ENCODE assay signal across 12 cellular contexts in the genomic region with DNA sequence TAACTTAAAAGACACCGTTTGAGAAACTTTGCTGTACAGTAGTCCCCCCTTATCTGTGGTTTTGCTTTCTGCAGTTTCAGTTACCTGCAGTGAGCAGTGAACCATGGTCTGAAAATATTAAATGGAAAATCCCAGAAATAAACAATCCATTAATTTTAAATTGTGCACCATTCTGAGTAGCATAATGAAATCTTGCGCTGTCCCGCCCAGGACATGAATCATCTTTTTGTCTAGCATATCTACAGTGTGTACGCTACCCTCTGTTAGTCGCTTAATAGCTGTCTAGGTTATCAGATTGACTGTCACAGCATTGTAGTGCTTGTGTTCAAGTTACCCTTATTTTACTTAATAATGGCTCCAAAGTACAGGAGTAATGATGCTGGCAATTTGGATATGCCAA. TPM values are rescaled to one million over a fixed set of nuclear protein-coding genes. Genes with fewer than 3 reads are reported as not detected.
A peak's percentile ranks its signal among the peaks of the same experiment; 100 is the strongest.
DNase-seq lines count a peak whose midpoint lies in the region; TF ChIP-seq lines count a peak whose summit lies in the region.
"Had no signal": no experiment of that assay in that cellular context is flagged by ENCODE, and none has a peak within 500 bp of the region (broad histone marks: within the 10 kb centered on the region; RNA-seq: fewer than 3 reads in every experiment).

No MANE protein-coding gene starts in this region.

- POLR2A ChIA-PET in activated CD4-positive, alpha-beta T cell treated with anti-CD3 and anti-CD28 coated beads, Interleukin-2, amount 10 ng/mL, durations not matched to agents 7 days and 5 days (lab: Charles Lee): no interaction called here

- intact Hi-C loops in prostate gland (cut with DNase I): no loop called here

- H3K4me2 ChIP-seq in hepatocyte: peak overlapping the region; percentile 25

- H3K4me3 Mint-ChIP-seq in activated CD4-positive, alpha-beta T cell treated with anti-CD3 and anti-CD28 coated beads, Interleukin-2, amount 10 ng/mL, durations not matched to agents 7 days and 5 days: peak overlapping the region; percentile 33

- CTCF ChIA-PET in activated CD4-positive, alpha-beta T cell treated with anti-CD3 and anti-CD28 coated beads, Interleukin-2, amount 10 ng/mL, durations not matched to agents 7 days and 5 days (lab: Charles Lee): interaction anchor here (0.5 to 2.4 kb wide), 7 partner anchors 9 to 50 kb away, joined by 3 to 17 read pairs (median 3); no protein-coding TSS in a partner anchor

- H3K9me3 ChIP-seq in hepatocyte (ENCODE audit: low read depth) (no peaks in the 10 kb centered on the region), prostate gland (no peaks in the 10 kb centered on the region)
- H3K9me3 ChIP-seq: colonic mucosa, MG63 had no signal

- no peaks in the 10 kb centered on the region for H3K9me3 Mint-ChIP-seq in activated CD4-positive, alpha-beta T cell treated with anti-CD3 and anti-CD28 coated beads, Interleukin-2, amount 10 ng/mL, durations not matched to agents 7 days and 5 days

- peaks cover 98% of the 10 kb centered on the region for H3K79me2 ChIP-seq in hepatocyte

- no peak for TF ChIP-seq POLR2A in prostate gland (IDR thresholded peaks at IDR 0.05)

- H3K4me1 ChIP-seq in hepatocyte (ENCODE audit: insufficient read depth): peaks cover 33% of the 10 kb centered on the region
- peaks cover 13% of the 10 kb centered on the region for H3K4me1 ChIP-seq in prostate gland (replicated peaks)

- TF ChIP-seq CTCF in hepatocyte (IDR thresholded peaks at IDR 0.05; ENCODE audit: poor library complexity) (no peak), prostate gland (IDR thresholded peaks at IDR 0.05) (no peak)

- 84% methylated on average over 5 of the region's 5 CpGs for WGBS in hepatocyte (ENCODE audit: low lambda C conversion rate, missing lambda C conversion rate)
- WGBS in prostate gland: 75% methylated on average over 5 of the region's 5 CpGs

- H3K36me3 Mint-ChIP-seq in activated CD4-positive, alpha-beta T cell treated with anti-CD3 and anti-CD28 coated beads, Interleukin-2, amount 10 ng/mL, durations not matched to agents 7 days and 5 days (ENCODE audit: low read depth): peaks cover 90% of the 10 kb centered on the region

- H3K36me3 ChIP-seq in hepatocyte (replicated peaks; ENCODE audit: insufficient read depth, low read depth): no peaks in the 10 kb centered on the region
- H3K36me3 ChIP-seq in prostate gland: no peaks in the 10 kb centered on the region
- H3K36me3 ChIP-seq: colonic mucosa had no signal

- peak; percentile 18 for DNase-seq in stimulated activated CD4-positive, alpha-beta T cell treated with anti-CD3 and anti-CD28 coated beads, Interleukin-4, amount 100 ng/mL, for 24 hours
- no peak for DNase-seq in stimulated activated CD4-positive, alpha-beta T cell treated with anti-CD3 and anti-CD28 coated beads, Interleukin-2, amount 100 ng/mL, for 24 hours
- DNase-seq in activated CD4-positive, alpha-beta T cell treated with anti-CD3 and anti-CD28 coated beads, Interleukin-2, amount 10 ng/mL, durations not matched to agents 7 days and 5 days: no peak
- DNase-seq in hepatocyte (ENCODE audit: low spot score): no peak
- DNase-seq in SW480 (ENCODE audit: low spot score): no peak
- no peak for DNase-seq in hippocampal formation (lab: John Stamatoyannopoulos, UW)
- DNase-seq in amygdala (lab: John Stamatoyannopoulos, UW): no peak
- DNase-seq in prostate gland (ENCODE audit: low spot score): no peak
- DNase-seq: colonic mucosa, MG63, PC-3 had no signal

- H3K27ac Mint-ChIP-seq in activated CD4-positive, alpha-beta T cell treated with anti-CD3 and anti-CD28 coated beads, Interleukin-2, amount 10 ng/mL, durations not matched to agents 7 days and 5 days: no peak overlapping the region

- no peak overlapping the region for H2AFZ ChIP-seq in hepatocyte

- H3K27ac ChIP-seq in hepatocyte (no peak overlapping the region), prostate gland (no peak overlapping the region)
- H3K27ac ChIP-seq: colonic mucosa had no signal

- peaks cover 88% of the 10 kb centered on the region for H3K4me1 Mint-ChIP-seq in activated CD4-positive, alpha-beta T cell treated with anti-CD3 and anti-CD28 coated beads, Interleukin-2, amount 10 ng/mL, durations not matched to agents 7 days and 5 days

- H4K20me1 ChIP-seq in hepatocyte (ENCODE audit: insufficient read depth, poor library complexity, severe bottlenecking): peaks cover 75% of the 10 kb centered on the region

- H3K27me3 Mint-ChIP-seq in activated CD4-positive, alpha-beta T cell treated with anti-CD3 and anti-CD28 coated beads, Interleukin-2, amount 10 ng/mL, durations not matched to agents 7 days and 5 days: no peaks in the 10 kb centered on the region

- H3K9me2 ChIP-seq in hepatocyte (replicated peaks; ENCODE audit: insufficient read depth): no peaks in the 10 kb centered on the region

- H3K27me3 ChIP-seq in hepatocyte: no peaks in the 10 kb centered on the region
- no peaks in the 10 kb centered on the region for H3K27me3 ChIP-seq in prostate gland (replicated peaks; ENCODE audit: insufficient read depth)
- H3K27me3 ChIP-seq: colonic mucosa, MG63 had no signal

- no peak overlapping the region for H3K4me3 ChIP-seq in hepatocyte
- H3K4me3 ChIP-seq in prostate gland: no peak overlapping the region
- H3K4me3 ChIP-seq: colonic mucosa, MG63 had no signal

RNA-seq across cellular contexts. Expression of gene ARPC2, which starts 6.1 kb away (rescaled TPM):
- total RNA-seq in activated CD4-positive, alpha-beta T cell treated with anti-CD3 and anti-CD28 coated beads, Interleukin-2, amount 10 ng/mL, durations not matched to agents 7 days and 5 days: 100 to 1,000 TPM; 708 to 729 TPM
- total RNA-seq in hepatocyte (310 and 312 TPM in 2 replicates), prostate gland (100 to 1,000 TPM; 182 to 207 TPM)
- 436 and 482 TPM in 2 replicates for polyA plus RNA-seq in hepatocyte

RNA-seq across cellular contexts. Expression of gene GPBAR1, which starts 37.8 kb away (rescaled TPM):
- 1 to 10 TPM; 1.0 to 1.2 TPM for total RNA-seq in activated CD4-positive, alpha-beta T cell treated with anti-CD3 and anti-CD28 coated beads, Interleukin-2, amount 10 ng/mL, durations not matched to agents 7 days and 5 days
- total RNA-seq in hepatocyte (6.1 and 10.9 TPM in 2 replicates), prostate gland (under 1 TPM in 1 of 2 donors, not detected in 1; 0.91 TPM)
- 23.4 and 25.6 TPM in 2 replicates for polyA plus RNA-seq in hepatocyte
- polyA plus RNA-seq: BJ had no signal

RNA-seq across cellular contexts. Expression of gene AAMP, which starts 46.9 kb away (rescaled TPM):
- total RNA-seq in activated CD4-positive, alpha-beta T cell treated with anti-CD3 and anti-CD28 coated beads, Interleukin-2, amount 10 ng/mL, durations not matched to agents 7 days and 5 days: 10 to 100 TPM; 42.3 to 51.1 TPM
- total RNA-seq in hepatocyte (104 and 140 TPM in 2 replicates), prostate gland (100 to 1,000 TPM; 217 to 237 TPM)
- 166 and 179 TPM in 2 replicates for polyA plus RNA-seq in hepatocyte

RNA-seq across cellular contexts. Expression of gene PNKD, which starts 47.3 kb away (rescaled TPM):
- total RNA-seq in activated CD4-positive, alpha-beta T cell treated with anti-CD3 and anti-CD28 coated beads, Interleukin-2, amount 10 ng/mL, durations not matched to agents 7 days and 5 days: 10 to 100 TPM; 34.0 to 39.1 TPM
- 48.7 and 56.3 TPM in 2 replicates for total RNA-seq in hepatocyte
- 140 and 145 TPM in 2 replicates for polyA plus RNA-seq in hepatocyte
- 100 to 1,000 TPM; 103 to 145 TPM for total RNA-seq in prostate gland

RNA-seq across cellular contexts. Expression of gene CXCR1, which starts 56.3 kb away (rescaled TPM):
- total RNA-seq in activated CD4-positive, alpha-beta T cell treated with anti-CD3 and anti-CD28 coated beads, Interleukin-2, amount 10 ng/mL, durations not matched to agents 7 days and 5 days: 1 to 10 TPM in 1 of 2 experiments, under 1 TPM in 1; 0.99 to 1.1 TPM
- total RNA-seq in hepatocyte (not detected in 2 replicates), prostate gland (under 1 TPM in 1 of 2 donors, not detected in 1; 0.28 TPM)
- not detected in 2 replicates for polyA plus RNA-seq in hepatocyte
- total RNA-seq: PC-3 had no signal
- polyA plus RNA-seq: BJ had no signal
